In the genomic region with DNA sequence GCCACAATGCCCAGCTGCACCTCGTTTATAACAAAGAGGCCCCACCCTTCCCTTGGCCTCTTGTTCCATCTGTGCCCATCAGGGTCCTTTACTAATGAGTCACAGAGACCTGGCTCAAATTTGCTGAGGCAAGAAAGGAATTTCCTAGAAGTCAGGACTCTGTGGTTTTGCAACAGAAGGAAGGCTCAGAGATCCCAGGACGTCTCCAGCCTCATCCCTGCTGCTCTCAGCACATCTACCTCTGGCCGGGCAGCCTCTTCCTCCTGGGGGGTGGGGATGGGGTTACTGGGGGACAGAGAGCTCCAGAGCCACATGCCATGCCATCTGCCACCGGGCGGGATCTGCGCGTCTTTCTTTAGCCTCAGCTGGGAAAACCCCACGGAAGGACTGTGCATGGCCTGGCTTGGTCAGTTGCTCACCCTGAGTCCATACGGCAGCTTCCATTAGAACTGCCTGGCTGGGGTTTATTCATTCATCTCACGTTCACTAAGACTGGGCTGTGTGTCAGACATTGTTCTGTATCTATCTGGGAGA, we compare ENCODE assay signal across 11 cellular contexts. TPM values are rescaled to one million over a fixed set of nuclear protein-coding genes. Genes with fewer than 3 reads are reported as not detected.
DNase-seq lines count a peak whose midpoint lies in the region; ATAC-seq and TF ChIP-seq lines count a peak whose summit lies in the region.
"Had no signal": no experiment of that assay in that cellular context is flagged by ENCODE, and none has a peak within 500 bp of the region (broad histone marks: within the 10 kb centered on the region; RNA-seq: fewer than 3 reads in every experiment).

No MANE protein-coding gene starts in this region.

- no peaks in the 10 kb centered on the region for H3K9me3 Mint-ChIP-seq in stimulated activated memory B cell treated with anti-CD40 and anti-IgM and Interleukin-4, amounts not matched to agents 10 μg/mL and 1 μg/mL and 100 μg/mL, for 72 hours
- H3K9me3 Mint-ChIP-seq: T-cell had no signal

- no peak overlapping the region for H3K4me3 Mint-ChIP-seq in stimulated activated memory B cell treated with anti-CD40 and anti-IgM and Interleukin-4, amounts not matched to agents 10 μg/mL and 1 μg/mL and 100 μg/mL, for 72 hours
- H3K4me3 Mint-ChIP-seq: B cell, T-cell had no signal

- no peaks in the 10 kb centered on the region for H3K36me3 Mint-ChIP-seq in stimulated activated memory B cell treated with anti-CD40 and anti-IgM and Interleukin-4, amounts not matched to agents 10 μg/mL and 1 μg/mL and 100 μg/mL, for 72 hours
- H3K36me3 Mint-ChIP-seq: T-cell had no signal

- H3K27me3 ChIP-seq in kidney epithelial cell (ENCODE audit: control insufficient read depth, insufficient read depth, low read length): peaks cover 5% of the 10 kb centered on the region

- H3K27ac Mint-ChIP-seq in stimulated activated memory B cell treated with anti-CD40 and anti-IgM and Interleukin-4, amounts not matched to agents 10 μg/mL and 1 μg/mL and 100 μg/mL, for 72 hours: no peak overlapping the region
- H3K27ac Mint-ChIP-seq: B cell, T-cell had no signal

- H3K27me3 Mint-ChIP-seq in stimulated activated memory B cell treated with anti-CD40 and anti-IgM and Interleukin-4, amounts not matched to agents 10 μg/mL and 1 μg/mL and 100 μg/mL, for 72 hours: peaks cover 50% of the 10 kb centered on the region

- H3K4me1 Mint-ChIP-seq in stimulated activated memory B cell treated with anti-CD40 and anti-IgM and Interleukin-4, amounts not matched to agents 10 μg/mL and 1 μg/mL and 100 μg/mL, for 72 hours: no peaks in the 10 kb centered on the region
- H3K4me1 Mint-ChIP-seq: B cell had no signal

- H3K4me3 ChIP-seq in kidney epithelial cell (ENCODE audit: low read depth, low read length): no peak overlapping the region

- ATAC-seq in stimulated activated memory B cell treated with anti-CD40 and anti-IgM and Interleukin-4, amounts not matched to agents 10 μg/mL and 1 μg/mL and 100 μg/mL, for 72 hours: no peak
- ATAC-seq in GM18858 (IDR thresholded peaks at IDR 0.05; ENCODE audit: unreplicated experiment) (no peak), HG02678 (IDR thresholded peaks at IDR 0.05; ENCODE audit: unreplicated experiment) (no peak)
- ATAC-seq: T-cell had no signal

- no peak for TF ChIP-seq CTCF in kidney epithelial cell (IDR thresholded peaks at IDR 0.05; ENCODE audit: insufficient read depth, low read length, poor library complexity, severe bottlenecking)

- no peaks in the 10 kb centered on the region for H3K36me3 ChIP-seq in kidney epithelial cell (ENCODE audit: control insufficient read depth, insufficient read depth, low read length)

- DNase-seq in A172 (ENCODE audit: low spot score) (peak; percentile 100), HS-27A (ENCODE audit: low read depth) (peak; percentile 52), astrocyte of the hippocampus (ENCODE audit: low read depth, low spot score) (peak; percentile 92), kidney epithelial cell (ENCODE audit: low read depth) (peak; percentile 72)
- no peak for DNase-seq in stimulated activated CD4-positive, alpha-beta T cell treated with anti-CD3 and anti-CD28 coated beads, Interleukin-1b, Interleukin-23, amount 100 ng/mL, for 48 hours
- DNase-seq: NCI-H1436 treated with DMSO at 0.1 percent for 48 hours, T-cell had no signal

RNA-seq across cellular contexts. Expression of a gene that starts 41.9 kb away (rescaled TPM):
- 91.0 and 138 TPM in 2 replicates for total RNA-seq in A172 (2014; rRNA removed; shearing (Covaris generic))
- total RNA-seq in kidney epithelial cell: 73.9 and 79.8 TPM in 2 replicates

RNA-seq across cellular contexts. Expression of a gene that starts 55.8 kb away (rescaled TPM):
- 2.7 and 3.6 TPM in 2 replicates for total RNA-seq in A172 (2014; rRNA removed; shearing (Covaris generic))
- 5.7 and 5.8 TPM in 2 replicates for total RNA-seq in kidney epithelial cell
- total RNA-seq: B cell had no signal

RNA-seq across cellular contexts. Expression of a gene that starts 58.3 kb away (rescaled TPM):
- 5.3 and 6.1 TPM in 2 replicates for total RNA-seq in A172 (2014; rRNA removed; shearing (Covaris generic))
- 0.55 and 0.71 TPM in 2 replicates for total RNA-seq in kidney epithelial cell
